In genomic region chr1:28145728-28146127, GRCh38 we compare ENCODE assay signal across 22 cellular contexts.
"Had no signal": no experiment of that assay in that cellular context is flagged by ENCODE, and none has a peak within 500 bp of the region (broad histone marks: within the 10 kb centered on the region; RNA-seq: fewer than 3 reads in every experiment).

No MANE protein-coding gene starts in this region.

- ATAC-seq: effector memory CD8-positive, alpha-beta T cell; left lobe of liver; natural killer cell; pancreas; sciatic nerve; stimulated activated naive CD8-positive, alpha-beta T cell treated with anti-CD3 and anti-CD28 coated beads, Interleukin-15, amount 100 ng/mL, for 72 hours; upper lobe of right lung had no signal

- H3K4me2 ChIP-seq: smooth muscle cell had no signal

- H3K9me3 ChIP-seq: colonic mucosa, pancreas, suprapubic skin, transverse colon, upper lobe of right lung, uterus had no signal

- H3K27me3 Mint-ChIP-seq: effector memory CD8-positive, alpha-beta T cell; memory B cell had no signal

- DNase-seq: colonic mucosa; dermis blood vessel endothelial cell; effector memory CD8-positive, alpha-beta T cell; erythroblast; hypothalamus; natural killer cell; pancreas; stimulated activated CD4-positive, alpha-beta T cell treated with anti-CD3 and anti-CD28 coated beads, Interleukin-12 subunit alpha, Interleukin-12 subunit beta, amount 100 ng/mL, for 4 hours; stimulated activated CD4-positive, alpha-beta T cell treated with anti-CD3 and anti-CD28 coated beads, Interleukin-1b, Interleukin-23, amount 100 ng/mL, for 48 hours; stimulated activated CD4-positive, alpha-beta T cell treated with anti-CD3 and anti-CD28 coated beads, Interleukin-4, amount 100 ng/mL, for 1 hour; stimulated activated CD8-positive, alpha-beta memory T cell treated with anti-CD3 and anti-CD28 coated beads, Interleukin-4, amount 100 ng/mL, for 48 hours; stimulated activated naive CD4-positive, alpha-beta T cell; stimulated activated naive CD8-positive, alpha-beta T cell treated with anti-CD3 and anti-CD28 coated beads, Interleukin-15, amount 100 ng/mL, for 72 hours; transverse colon; upper lobe of right lung; uterus had no signal

- H3K27ac Mint-ChIP-seq: natural killer cell had no signal

- H3K4me1 Mint-ChIP-seq: natural killer cell had no signal

- H3K36me3 ChIP-seq: colonic mucosa, pancreas, transverse colon, uterus had no signal

- H3K36me3 Mint-ChIP-seq: natural killer cell had no signal

- H3K9me3 Mint-ChIP-seq: effector memory CD8-positive, alpha-beta T cell; natural killer cell had no signal

- H3K27ac ChIP-seq: colonic mucosa, pancreas, suprapubic skin, transverse colon, upper lobe of right lung, uterus had no signal

- H3K4me1 ChIP-seq: colonic mucosa, pancreas, suprapubic skin, transverse colon, upper lobe of right lung, uterus had no signal

- H3K4me3 ChIP-seq: colonic mucosa, lung, pancreas, smooth muscle cell, suprapubic skin, transverse colon, upper lobe of right lung, uterus had no signal

- H3K27me3 ChIP-seq: colonic mucosa, pancreas, suprapubic skin, transverse colon, upper lobe of right lung, uterus had no signal

- H3K4me3 Mint-ChIP-seq: effector memory CD8-positive, alpha-beta T cell; memory B cell; natural killer cell; stimulated activated naive CD8-positive, alpha-beta T cell treated with anti-CD3 and anti-CD28 coated beads, Interleukin-15, amount 100 ng/mL, for 72 hours had no signal
